2 cellular contexts compared by ENCODE assay signal in the genomic region with DNA sequence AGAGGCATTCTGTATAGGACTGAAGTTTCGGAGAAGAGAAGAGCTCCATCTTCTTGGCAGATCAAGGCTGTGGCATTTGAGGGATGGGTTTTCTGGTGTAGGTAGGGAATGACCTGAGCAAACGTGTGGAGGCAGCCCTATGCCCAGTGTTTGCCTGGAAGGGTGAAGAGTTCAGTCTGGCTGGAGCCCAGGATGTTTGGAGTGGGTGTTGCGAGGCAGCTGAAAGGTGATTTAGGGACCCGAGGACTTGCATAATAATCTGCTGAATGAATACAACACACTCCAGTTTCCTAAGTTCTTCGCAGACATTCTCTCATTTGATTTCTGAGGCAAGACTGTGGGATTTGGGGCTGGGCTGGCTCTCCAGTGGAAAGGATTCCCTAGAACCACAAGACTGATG.
TF ChIP-seq lines count a peak whose summit lies in the region.

No MANE protein-coding gene starts in this region.

TF ChIP-seq in IMR-90, 13 proteins besides CTCF, POLR2A, EP300 and RAD21:
- no peak for TF ChIP-seq NFE2L2 (IDR thresholded peaks at IDR 0.05; ENCODE audit: low read depth, low read length)
- TF ChIP-seq MXI1 (IDR thresholded peaks at IDR 0.05; ENCODE audit: borderline replicate concordance, low read depth, low read length), result no peak
- no peak for TF ChIP-seq MAFK (IDR thresholded peaks at IDR 0.05; ENCODE audit: low read depth, low read length)
- TF ChIP-seq, protein P1, sequence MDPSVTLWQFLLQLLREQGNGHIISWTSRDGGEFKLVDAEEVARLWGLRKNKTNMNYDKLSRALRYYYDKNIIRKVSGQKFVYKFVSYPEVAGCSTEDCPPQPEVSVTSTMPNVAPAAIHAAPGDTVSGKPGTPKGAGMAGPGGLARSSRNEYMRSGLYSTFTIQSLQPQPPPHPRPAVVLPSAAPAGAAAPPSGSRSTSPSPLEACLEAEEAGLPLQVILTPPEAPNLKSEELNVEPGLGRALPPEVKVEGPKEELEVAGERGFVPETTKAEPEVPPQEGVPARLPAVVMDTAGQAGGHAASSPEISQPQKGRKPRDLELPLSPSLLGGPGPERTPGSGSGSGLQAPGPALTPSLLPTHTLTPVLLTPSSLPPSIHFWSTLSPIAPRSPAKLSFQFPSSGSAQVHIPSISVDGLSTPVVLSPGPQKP (IDR thresholded peaks at IDR 0.05; ENCODE audit: borderline replicate concordance, low read depth, low read length), result no peak
- TF ChIP-seq, protein P2, sequence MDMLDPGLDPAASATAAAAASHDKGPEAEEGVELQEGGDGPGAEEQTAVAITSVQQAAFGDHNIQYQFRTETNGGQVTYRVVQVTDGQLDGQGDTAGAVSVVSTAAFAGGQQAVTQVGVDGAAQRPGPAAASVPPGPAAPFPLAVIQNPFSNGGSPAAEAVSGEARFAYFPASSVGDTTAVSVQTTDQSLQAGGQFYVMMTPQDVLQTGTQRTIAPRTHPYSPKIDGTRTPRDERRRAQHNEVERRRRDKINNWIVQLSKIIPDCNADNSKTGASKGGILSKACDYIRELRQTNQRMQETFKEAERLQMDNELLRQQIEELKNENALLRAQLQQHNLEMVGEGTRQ (IDR thresholded peaks at IDR 0.05; ENCODE audit: low read depth, low read length), result no peak
- no peak for TF ChIP-seq CHD1 (IDR thresholded peaks at IDR 0.05; ENCODE audit: low read depth, low read length)
- TF ChIP-seq FOS (IDR thresholded peaks at IDR 0.05; ENCODE audit: low read depth, low read length), result no peak
- no peak for TF ChIP-seq CEBPB (IDR thresholded peaks at IDR 0.05; ENCODE audit: low read depth, low read length)

TF ChIP-seq in HepG2, 621 proteins besides CTCF, POLR2A, EP300 and RAD21:
- TF ChIP-seq, protein P3, sequence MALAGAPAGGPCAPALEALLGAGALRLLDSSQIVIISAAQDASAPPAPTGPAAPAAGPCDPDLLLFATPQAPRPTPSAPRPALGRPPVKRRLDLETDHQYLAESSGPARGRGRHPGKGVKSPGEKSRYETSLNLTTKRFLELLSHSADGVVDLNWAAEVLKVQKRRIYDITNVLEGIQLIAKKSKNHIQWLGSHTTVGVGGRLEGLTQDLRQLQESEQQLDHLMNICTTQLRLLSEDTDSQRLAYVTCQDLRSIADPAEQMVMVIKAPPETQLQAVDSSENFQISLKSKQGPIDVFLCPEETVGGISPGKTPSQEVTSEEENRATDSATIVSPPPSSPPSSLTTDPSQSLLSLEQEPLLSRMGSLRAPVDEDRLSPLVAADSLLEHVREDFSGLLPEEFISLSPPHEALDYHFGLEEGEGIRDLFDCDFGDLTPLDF (CRISPR knock-in tag; IDR thresholded peaks at IDR 0.05), result no peak
- TF ChIP-seq SNAI1 (CRISPR knock-in tag; IDR thresholded peaks at IDR 0.05; ENCODE audit: borderline replicate concordance) (no peak), HCFC1 (IDR thresholded peaks at IDR 0.05; ENCODE audit: low read depth, low read length) (no peak), KDM3A (CRISPR knock-in tag; IDR thresholded peaks at IDR 0.05; ENCODE audit: low read depth) (no peak), KDM5A (IDR thresholded peaks at IDR 0.05; ENCODE audit: borderline replicate concordance, low read length) (no peak), ZNF329 (CRISPR knock-in tag; IDR thresholded peaks at IDR 0.05; ENCODE audit: low read depth) (no peak), ZNF251 (CRISPR knock-in tag; IDR thresholded peaks at IDR 0.05) (no peak), ZNF225 (CRISPR knock-in tag; IDR thresholded peaks at IDR 0.05) (no peak), NKX3-1 (CRISPR knock-in tag; IDR thresholded peaks at IDR 0.05) (no peak), CCDC6 (CRISPR knock-in tag; IDR thresholded peaks at IDR 0.05) (no peak), NRL (CRISPR knock-in tag; IDR thresholded peaks at IDR 0.05; ENCODE audit: borderline replicate concordance) (no peak)
- TF ChIP-seq, protein P4, sequence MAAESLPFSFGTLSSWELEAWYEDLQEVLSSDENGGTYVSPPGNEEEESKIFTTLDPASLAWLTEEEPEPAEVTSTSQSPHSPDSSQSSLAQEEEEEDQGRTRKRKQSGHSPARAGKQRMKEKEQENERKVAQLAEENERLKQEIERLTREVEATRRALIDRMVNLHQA (CRISPR knock-in tag; IDR thresholded peaks at IDR 0.05), result no peak
- TF ChIP-seq, protein P5, sequence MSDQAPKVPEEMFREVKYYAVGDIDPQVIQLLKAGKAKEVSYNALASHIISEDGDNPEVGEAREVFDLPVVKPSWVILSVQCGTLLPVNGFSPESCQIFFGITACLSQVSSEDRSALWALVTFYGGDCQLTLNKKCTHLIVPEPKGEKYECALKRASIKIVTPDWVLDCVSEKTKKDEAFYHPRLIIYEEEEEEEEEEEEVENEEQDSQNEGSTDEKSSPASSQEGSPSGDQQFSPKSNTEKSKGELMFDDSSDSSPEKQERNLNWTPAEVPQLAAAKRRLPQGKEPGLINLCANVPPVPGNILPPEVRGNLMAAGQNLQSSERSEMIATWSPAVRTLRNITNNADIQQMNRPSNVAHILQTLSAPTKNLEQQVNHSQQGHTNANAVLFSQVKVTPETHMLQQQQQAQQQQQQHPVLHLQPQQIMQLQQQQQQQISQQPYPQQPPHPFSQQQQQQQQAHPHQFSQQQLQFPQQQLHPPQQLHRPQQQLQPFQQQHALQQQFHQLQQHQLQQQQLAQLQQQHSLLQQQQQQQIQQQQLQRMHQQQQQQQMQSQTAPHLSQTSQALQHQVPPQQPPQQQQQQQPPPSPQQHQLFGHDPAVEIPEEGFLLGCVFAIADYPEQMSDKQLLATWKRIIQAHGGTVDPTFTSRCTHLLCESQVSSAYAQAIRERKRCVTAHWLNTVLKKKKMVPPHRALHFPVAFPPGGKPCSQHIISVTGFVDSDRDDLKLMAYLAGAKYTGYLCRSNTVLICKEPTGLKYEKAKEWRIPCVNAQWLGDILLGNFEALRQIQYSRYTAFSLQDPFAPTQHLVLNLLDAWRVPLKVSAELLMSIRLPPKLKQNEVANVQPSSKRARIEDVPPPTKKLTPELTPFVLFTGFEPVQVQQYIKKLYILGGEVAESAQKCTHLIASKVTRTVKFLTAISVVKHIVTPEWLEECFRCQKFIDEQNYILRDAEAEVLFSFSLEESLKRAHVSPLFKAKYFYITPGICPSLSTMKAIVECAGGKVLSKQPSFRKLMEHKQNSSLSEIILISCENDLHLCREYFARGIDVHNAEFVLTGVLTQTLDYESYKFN (CRISPR knock-in tag; conservative IDR thresholded peaks at IDR 0.05), result no peak
- TF ChIP-seq, protein P6, sequence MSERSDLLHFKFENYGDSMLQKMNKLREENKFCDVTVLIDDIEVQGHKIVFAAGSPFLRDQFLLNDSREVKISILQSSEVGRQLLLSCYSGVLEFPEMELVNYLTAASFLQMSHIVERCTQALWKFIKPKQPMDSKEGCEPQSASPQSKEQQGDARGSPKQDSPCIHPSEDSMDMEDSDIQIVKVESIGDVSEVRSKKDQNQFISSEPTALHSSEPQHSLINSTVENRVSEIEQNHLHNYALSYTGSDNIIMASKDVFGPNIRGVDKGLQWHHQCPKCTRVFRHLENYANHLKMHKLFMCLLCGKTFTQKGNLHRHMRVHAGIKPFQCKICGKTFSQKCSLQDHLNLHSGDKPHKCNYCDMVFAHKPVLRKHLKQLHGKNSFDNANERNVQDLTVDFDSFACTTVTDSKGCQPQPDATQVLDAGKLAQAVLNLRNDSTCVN (CRISPR knock-in tag; IDR thresholded peaks at IDR 0.05; ENCODE audit: borderline replicate concordance), result no peak
